14 cellular contexts compared by ENCODE assay signal in genomic region chr1:173267453-173267945, GRCh38.
DNase-seq lines count a peak whose midpoint lies in the region; ATAC-seq, FAIRE-seq and TF ChIP-seq lines count a peak whose summit lies in the region.
"Had no signal": no experiment of that assay in that cellular context is flagged by ENCODE, and none has a peak within 500 bp of the region (broad histone marks: within the 10 kb centered on the region; RNA-seq: fewer than 3 reads in every experiment).

No MANE protein-coding gene starts in this region.

- FAIRE-seq in RCC 7860 (lab: Jason Lieb, UNC), result peak; percentile 71
- FAIRE-seq in urothelium cell line (lab: Jason Lieb, UNC), result peak; percentile 58
- FAIRE-seq: A204.1, HepG2 had no signal

- no peaks in the 10 kb centered on the region for H3K9me3 ChIP-seq in colonic mucosa

- intact Hi-C loops in colonic mucosa (cut with DNase I), result no loop called here
- intact Hi-C loops in Right ventricle myocardium superior (cut with DNase I), result no loop called here

- no peak overlapping the region for H3K4me3 ChIP-seq in colonic mucosa
- H3K4me3 ChIP-seq: PC-9 had no signal

- no peak overlapping the region for H3K9ac ChIP-seq in colonic mucosa (ENCODE audit: low read depth in 2 of 2, low read length in 2 of 2)

- no peak for TF ChIP-seq CTCF in colonic mucosa (IDR thresholded peaks at IDR 0.05)

- in situ Hi-C loops in ACHN (cut with HindIII; ENCODE audit: low pct_ligation_motif_present, low pct_unique_long_range_greater_than_20kb, low sequenced_read_pairs), result no loop called here

- peak overlapping the region; percentile 20 for H3K27ac ChIP-seq in epithelial cell of prostate
- no peak overlapping the region for H3K27ac ChIP-seq in colonic mucosa
- H3K27ac ChIP-seq: PC-9 had no signal

- no peaks in the 10 kb centered on the region for H3K36me3 ChIP-seq in colonic mucosa

- DNase-seq in NCI-H82 (lab: John Stamatoyannopoulos, UW) (peak; percentile 58), NCI-H82 treated with DMSO at 0.1 percent for 48 hours (lab: John Stamatoyannopoulos, UW; ENCODE audit: unreplicated experiment) (no peak), RCC 7860 (ENCODE audit: low spot score) (peak; percentile 60), epithelial cell of prostate (ENCODE audit: low read depth, low spot score) (peak; percentile 20), urothelium cell line (ENCODE audit: low spot score) (peak; percentile 32), colonic mucosa (no peak), Right ventricle myocardium superior (no peak), ACHN (no peak)
- DNase-seq: effector CD4-positive, alpha-beta T cell; NCI-H2029 treated with DMSO at 0.1 percent for 48 hours; PC-9; T-helper 9 cell had no signal

- no peaks in the 10 kb centered on the region for H3K4me1 ChIP-seq in colonic mucosa

- no peak for ATAC-seq in Right ventricle myocardium superior (ENCODE audit: poor library complexity)
- ATAC-seq: HepG2 had no signal

- no peaks in the 10 kb centered on the region for H3K27me3 ChIP-seq in colonic mucosa

Comparison
In these comparisons a context has a peak if more than half of its experiments do, and no peak if none do; other contexts are left out.
1. DNase-seq: peak in NCI-H82 (single experiment), RCC 7860 (single experiment), epithelial cell of prostate (single experiment) and urothelium cell line (single experiment); none in NCI-H82 treated with DMSO at 0.1 percent for 48 hours (single experiment), colonic mucosa (single experiment), Right ventricle myocardium superior (single experiment) and ACHN (single experiment).